In genomic region chr20:63941282-63942060, GRCh38 we compare ENCODE assay signal across 5 cellular contexts. TPM values are rescaled to one million over a fixed set of nuclear protein-coding genes. Genes with fewer than 3 reads are reported as not detected.
DNase-seq lines count a peak whose midpoint lies in the region; ATAC-seq, FAIRE-seq and TF ChIP-seq lines count a peak whose summit lies in the region.

No MANE protein-coding gene starts in this region.

- H4K20me1 ChIP-seq in PC-3 (ENCODE audit: low read length): peaks cover 16% of the 10 kb centered on the region; the same call in 1 of the 2 replicates

- POLR2A ChIA-PET in PC-3 (lab: Charles Lee; ENCODE audit: unreplicated experiment) (no interaction called here), MCF 10A (lab: Yijun Ruan, JAX) (interaction anchor here (0.7 kb wide), 2 partner anchors 155 to 420 kb away, joined by 3 to 4 read pairs; no protein-coding TSS in a partner anchor)

- no peak overlapping the region for H3K4me3 ChIP-seq in PC-3 (ENCODE audit: low read length)
- H3K4me3 ChIP-seq in gastrocnemius medialis: no peak overlapping the region

- no peaks in the 10 kb centered on the region for H3K27me3 Mint-ChIP-seq in MCF 10A (ENCODE audit: insufficient read depth, unreplicated experiment)

- H3K27me3 ChIP-seq in PC-3 (ENCODE audit: low read length) (no peaks in the 10 kb centered on the region), gastrocnemius medialis (no peaks in the 10 kb centered on the region)

- peaks cover 10% of the 10 kb centered on the region for H3K79me2 ChIP-seq in PC-3 (ENCODE audit: low read length)

- H3K4me2 ChIP-seq in PC-3 (ENCODE audit: low read length): no peak overlapping the region

- TF ChIP-seq CTCF in PC-3 (conservative IDR thresholded peaks at IDR 0.05; ENCODE audit: low read depth, low read length) (no peak), MCF 10A (IDR thresholded peaks at IDR 0.05; ENCODE audit: unreplicated experiment) (no peak), gastrocnemius medialis (IDR thresholded peaks at IDR 0.05 in 4 of 5, conservative IDR thresholded peaks at IDR 0.05 in 1 of 5) (no peak)

- no peaks in the 10 kb centered on the region for H3K4me1 Mint-ChIP-seq in MCF 10A (ENCODE audit: insufficient read depth, unreplicated experiment)

- peaks cover 9% of the 10 kb centered on the region for H3F3A ChIP-seq in PC-3 (ENCODE audit: low read length, unreplicated experiment)

- H2AFZ ChIP-seq in PC-3 (ENCODE audit: low read length): no peak overlapping the region

- H3K4me1 ChIP-seq in PC-3 (ENCODE audit: insufficient read depth, low read length): peaks cover 4% of the 10 kb centered on the region; the same call in 1 of the 2 replicates
- H3K4me1 ChIP-seq in gastrocnemius medialis: peaks cover 12 to 35% of the 10 kb centered on the region in 2 donors

- no peaks in the 10 kb centered on the region for H3K9me3 Mint-ChIP-seq in MCF 10A (ENCODE audit: unreplicated experiment)

- no peak overlapping the region for H3K9ac ChIP-seq in PC-3 (ENCODE audit: low read length)

- intact Hi-C loops in PC-3 (cut with micrococcal nuclease): no loop called here
- intact Hi-C loops in MCF 10A (cut with micrococcal nuclease): no loop called here
- intact Hi-C loops in gastrocnemius medialis (cut with DNase I; ENCODE audit: low total_unique reads): no loop called here

- BruUV-seq in PC-3 (replicated peaks; lab: Mats Ljungman, UMichigan) (no TSS peak), MCF 10A (replicated peaks; lab: Mats Ljungman, UMichigan) (no TSS peak)

- H3K36me3 Mint-ChIP-seq in MCF 10A (ENCODE audit: insufficient read depth, unreplicated experiment): peaks cover 69% of the 10 kb centered on the region

- in situ Hi-C loops in gastrocnemius medialis (cut with MboI; ENCODE audit: low sequenced_read_pairs in 4 of 4): no loop called here

- peaks cover 23% of the 10 kb centered on the region for H3K36me3 ChIP-seq in PC-3 (ENCODE audit: low read depth, low read length)
- peaks cover 0 to 49% of the 10 kb centered on the region in 2 donors for H3K36me3 ChIP-seq in gastrocnemius medialis

- no peaks in the 10 kb centered on the region for H3K9me2 ChIP-seq in PC-3 (replicated peaks; ENCODE audit: low read length)

- H3K9me3 ChIP-seq in PC-3 (ENCODE audit: low read length): no peaks in the 10 kb centered on the region
- H3K9me3 ChIP-seq in gastrocnemius medialis: no peaks in the 10 kb centered on the region

- DNase-seq in PC-3 (peak; percentile 54), MCF 10A (ENCODE audit: unreplicated experiment) (peak; percentile 74), gastrocnemius medialis (peak in 1 of 2 donors; percentile 48), frontal cortex (ENCODE audit: low spot score in 2 of 2) (no peak), NCI-H1105 treated with DMSO at 0.1 percent for 48 hours (lab: John Stamatoyannopoulos, UW) (no peak)

- CTCF ChIA-PET in PC-3 (lab: Charles Lee) (interaction anchor here (0.5 kb wide), 1 partner anchor 440 kb away, joined by 3 read pairs; no protein-coding TSS in a partner anchor), MCF 10A (lab: Yijun Ruan, JAX) (interaction anchor here (0.8 to 1.0 kb wide), 2 partner anchors 30 to 178 kb away, joined by 3 to 4 read pairs; no protein-coding TSS in a partner anchor)

- ATAC-seq in PC-3 (peak; percentile 41), gastrocnemius medialis (no peak)

- FAIRE-seq in frontal cortex (lab: Jason Lieb, UNC): no peak

- H3K27ac ChIP-seq in PC-3 (ENCODE audit: low read length) (peak overlapping the region; percentile 55), gastrocnemius medialis (peak overlapping the region; percentile 47 to 76 (median 62))

- H3K27ac Mint-ChIP-seq in MCF 10A (ENCODE audit: low read depth, unreplicated experiment): no peak overlapping the region

- H3K4me3 Mint-ChIP-seq in MCF 10A (ENCODE audit: unreplicated experiment): no peak overlapping the region

- TF ChIP-seq POLR2A in gastrocnemius medialis (IDR thresholded peaks at IDR 0.05): no peak

RNA-seq across cellular contexts. Expression of gene UCKL1, which starts 14.7 kb away (rescaled TPM):
- total RNA-seq in PC-3 (2014; rRNA removed): 37.2 and 47.4 TPM in 2 replicates
- 38.6 and 43.7 TPM in 2 replicates for total RNA-seq in MCF 10A (2022)
- 10 to 100 TPM; 22.0 to 46.4 (median 27.1) TPM for total RNA-seq in gastrocnemius medialis
- 14.3 TPM for total RNA-seq in frontal cortex

RNA-seq across cellular contexts. Expression of gene ZNF512B, which starts 28.3 kb away (rescaled TPM):
- total RNA-seq in PC-3 (2014; rRNA removed): 18.0 and 24.1 TPM in 2 replicates
- total RNA-seq in MCF 10A (2022): 23.5 and 26.6 TPM in 2 replicates
- total RNA-seq in gastrocnemius medialis: 10 to 100 TPM in 1 of 4 donors, 1 to 10 TPM in 3; 5.7 to 10.9 (median 8.8) TPM
- 15.9 TPM for total RNA-seq in frontal cortex

RNA-seq across cellular contexts. Expression of gene SAMD10, which starts 38.0 kb away (rescaled TPM):
- total RNA-seq in PC-3 (2014; rRNA removed) (7.4 and 13.4 TPM in 2 replicates), MCF 10A (2022) (4.4 and 4.5 TPM in 2 replicates), gastrocnemius medialis (1 to 10 TPM in 2 of 4 donors, under 1 TPM in 1, not detected in 1; 0.24 to 1.9 (median 1.0) TPM), frontal cortex (5.7 TPM)

RNA-seq across cellular contexts. Expression of gene PRPF6, which starts 39.5 kb away (rescaled TPM):
- 67.1 and 87.2 TPM in 2 replicates for total RNA-seq in PC-3 (2014; rRNA removed)
- total RNA-seq in MCF 10A (2022): 70.9 and 88.5 TPM in 2 replicates
- total RNA-seq in gastrocnemius medialis: 10 to 100 TPM; 39.3 to 68.4 (median 47.7) TPM
- 81.9 TPM for total RNA-seq in frontal cortex

RNA-seq across cellular contexts. Expression of gene DNAJC5, which starts 46.5 kb away (rescaled TPM):
- total RNA-seq in PC-3 (2014; rRNA removed) (73.7 and 80.1 TPM in 2 replicates), MCF 10A (2022) (38.1 and 45.0 TPM in 2 replicates), gastrocnemius medialis (10 to 100 TPM; 18.5 to 26.4 (median 22.5) TPM), frontal cortex (102 TPM)

Comparison
In these comparisons a context has a peak if more than half of its experiments do, and no peak if none do; other contexts are left out.
1. DNase-seq: peak in PC-3 (single experiment) and MCF 10A (single experiment); none in frontal cortex (0 of 2) and NCI-H1105 treated with DMSO at 0.1 percent for 48 hours (single experiment).